ENCODE assay signal across 12 cellular contexts in the genomic region with DNA sequence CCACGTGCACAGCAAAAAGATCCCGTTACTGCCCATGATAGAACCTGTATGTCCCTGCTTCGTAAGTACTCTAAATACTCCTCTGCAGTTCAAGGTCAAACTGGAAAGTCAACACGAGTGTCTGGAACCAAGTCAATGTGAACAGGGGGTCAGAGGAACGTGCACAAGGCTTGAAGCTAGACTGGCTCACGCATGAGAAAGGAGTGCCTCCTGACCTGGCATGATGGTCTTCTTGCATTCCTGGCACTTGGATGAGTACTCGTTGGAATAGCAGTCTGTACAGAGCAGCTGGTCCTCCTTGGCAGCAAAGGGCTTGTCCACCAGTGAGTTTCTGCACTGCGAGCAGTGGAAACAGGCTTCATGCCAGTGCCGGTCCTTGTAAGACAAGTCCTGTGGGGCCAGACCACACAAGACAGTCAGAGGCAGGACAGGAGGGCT. TPM values are rescaled to one million over a fixed set of nuclear protein-coding genes. Genes with fewer than 3 reads are reported as not detected.
A peak's percentile ranks its signal among the peaks of the same experiment; 100 is the strongest.
DNase-seq lines count a peak whose midpoint lies in the region; ATAC-seq, FAIRE-seq and TF ChIP-seq lines count a peak whose summit lies in the region.
"Had no signal": no experiment of that assay in that cellular context is flagged by ENCODE, and none has a peak within 500 bp of the region (broad histone marks: within the 10 kb centered on the region; RNA-seq: fewer than 3 reads in every experiment).

No MANE protein-coding gene starts in this region.

- H3K79me2 ChIP-seq in GM12878 (ENCODE audit: control insufficient read depth, insufficient read depth, low read length) = no peaks in the 10 kb centered on the region; the same call in none of the 2 replicates

- ATAC-seq in GM12878 (peak; percentile 12), WTC11 (no peak)
- ATAC-seq: HCT116 had no signal

- CTCF ChIA-PET in activated naive CD4-positive, alpha-beta T cell treated with anti-CD3 and anti-CD28 coated beads, Interleukin-2, amount 10 ng/mL, durations not matched to agents 7 days and 5 days (lab: Charles Lee) = interaction anchor here (1.3 kb wide), 1 partner anchor 145 kb away, joined by 4 read pairs; no protein-coding TSS in a partner anchor
- CTCF ChIA-PET in GM12878 (lab: Yijun Ruan, JAX) (interaction anchor here (1.9 kb wide), 1 partner anchor 27 kb away, joined by 4 read pairs; no protein-coding TSS in a partner anchor), WTC11 (lab: Charles Lee) (no interaction called here)

- TF ChIP-seq RAD21 in GM12878 (IDR thresholded peaks at IDR 0.05; ENCODE audit: insufficient read depth, low read depth, low read length) (no peak), liver (IDR thresholded peaks at IDR 0.05) (peak in 1 of 2 donors; percentile 5)

- H3K27ac ChIP-seq in GM12878 (ENCODE audit: control insufficient read depth, insufficient read depth) (peak overlapping the region; percentile 64), liver (ENCODE audit: low read depth in 1 of 2, low read length in 2 of 2) (no peak overlapping the region), uterus (peak overlapping the region; percentile 80 to 81)

- H3K36me3 Mint-ChIP-seq in activated naive CD4-positive, alpha-beta T cell treated with anti-CD3 and anti-CD28 coated beads, Interleukin-2, amount 10 ng/mL, durations not matched to agents 7 days and 5 days = no peaks in the 10 kb centered on the region
- H3K36me3 Mint-ChIP-seq in WTC11 = peaks cover 10% of the 10 kb centered on the region

- TF ChIP-seq EP300 in GM12878 (IDR thresholded peaks at IDR 0.05; ENCODE audit: borderline replicate concordance in 1 of 2, control insufficient read depth in 1 of 2, low read depth in 2 of 2, low read length in 2 of 2) = no peak

- in situ Hi-C loops in GM12878 (cut with MboI) = loop anchor here (5.0 kb wide), 1 partner anchor 149 kb away; no protein-coding TSS in a partner anchor

- H3K4me1 Mint-ChIP-seq in activated naive CD4-positive, alpha-beta T cell treated with anti-CD3 and anti-CD28 coated beads, Interleukin-2, amount 10 ng/mL, durations not matched to agents 7 days and 5 days = peaks cover 17% of the 10 kb centered on the region
- peaks cover 2% of the 10 kb centered on the region; the same call in 1 of the 2 replicates for H3K4me1 Mint-ChIP-seq in WTC11

- no peaks in the 10 kb centered on the region for H4K20me1 ChIP-seq in GM12878 (ENCODE audit: control insufficient read depth, insufficient read depth)

- H3K27me3 Mint-ChIP-seq in activated naive CD4-positive, alpha-beta T cell treated with anti-CD3 and anti-CD28 coated beads, Interleukin-2, amount 10 ng/mL, durations not matched to agents 7 days and 5 days = peaks cover 6% of the 10 kb centered on the region
- H3K27me3 Mint-ChIP-seq in WTC11 (ENCODE audit: low read depth) = no peaks in the 10 kb centered on the region

- 45% methylated on average over 9 of the region's 9 CpGs for WGBS in GM12878 (ENCODE audit: insufficient coverage, insufficient replicate concordance, low lambda C conversion rate, missing lambda C conversion rate)
- 47% methylated on average over 9 of the region's 9 CpGs for WGBS in liver

- H3K27me3 ChIP-seq in GM12878 (replicated peaks in 1 of 2; ENCODE audit: control insufficient read depth in 2 of 2, insufficient read depth in 2 of 2, low read length in 1 of 2) (no peaks in the 10 kb centered on the region), liver (ENCODE audit: control insufficient read depth in 4 of 4, insufficient read depth in 4 of 4, low read length in 3 of 4) (no peaks in the 10 kb centered on the region), uterus (no peaks in the 10 kb centered on the region)
- H3K27me3 ChIP-seq: colonic mucosa had no signal

- RAD21 ChIA-PET in GM12878 (lab: Charles Lee; ENCODE audit: unreplicated experiment) = interaction anchor here (1.7 kb wide), 1 partner anchor 34 kb away, joined by 3 read pairs; no protein-coding TSS in a partner anchor

- peak overlapping the region; percentile 76 for H2AFZ ChIP-seq in GM12878 (ENCODE audit: control insufficient read depth, low read depth, low read length)

- SMC1A ChIA-PET in GM12878 (lab: Charles Lee; ENCODE audit: uncharacterized antibody, unreplicated experiment) = interaction anchor here (1.3 to 2.0 kb wide), 2 partner anchors 40 to 154 kb away, joined by 3 to 7 read pairs; no protein-coding TSS in a partner anchor

- H3K9me3 Mint-ChIP-seq in activated naive CD4-positive, alpha-beta T cell treated with anti-CD3 and anti-CD28 coated beads, Interleukin-2, amount 10 ng/mL, durations not matched to agents 7 days and 5 days = no peaks in the 10 kb centered on the region
- no peaks in the 10 kb centered on the region for H3K9me3 Mint-ChIP-seq in WTC11

- no TSS peak for BruUV-seq in GM12878 (replicated peaks; lab: Mats Ljungman, UMichigan)

- peak overlapping the region; percentile 85 for H3K4me2 ChIP-seq in GM12878 (ENCODE audit: control insufficient read depth, insufficient read depth)

- H3K4me3 Mint-ChIP-seq in activated naive CD4-positive, alpha-beta T cell treated with anti-CD3 and anti-CD28 coated beads, Interleukin-2, amount 10 ng/mL, durations not matched to agents 7 days and 5 days = no peak overlapping the region
- H3K4me3 Mint-ChIP-seq in WTC11 = no peak overlapping the region

- H3K36me3 ChIP-seq in GM12878 (ENCODE audit: control insufficient read depth in 2 of 2, insufficient read depth in 2 of 2, low read length in 1 of 2) = no peaks in the 10 kb centered on the region
- H3K36me3 ChIP-seq in liver (ENCODE audit: control insufficient read depth in 4 of 4, insufficient read depth in 3 of 4, low read depth in 1 of 4, low read length in 3 of 4) = peaks cover 0 to 2% (median 0%) of the 10 kb centered on the region in 4 donors
- H3K36me3 ChIP-seq in uterus = no peaks in the 10 kb centered on the region

- intact Hi-C loops in GM12878 (cut with micrococcal nuclease; ENCODE audit: unreplicated experiment) = loop anchor here (10.0 kb wide), 1 partner anchor 371 kb away; a partner anchor contains a TSS
- intact Hi-C loops in uterus (cut with DNase I; ENCODE audit: low total_unique reads) = no loop called here

- H3K9ac ChIP-seq in GM12878 (ENCODE audit: control insufficient read depth, insufficient read depth, low read length) (no peak overlapping the region), liver (ENCODE audit: low read depth in 1 of 2, low read length in 2 of 2) (no peak overlapping the region)

- TF ChIP-seq CTCF in GM12878 (IDR thresholded peaks at IDR 0.05 in 2 of 3, conservative IDR thresholded peaks at IDR 0.05 in 1 of 3; ENCODE audit: control insufficient read depth in 2 of 3, extremely low read depth in 1 of 3, insufficient read depth in 1 of 3, low read depth in 3 of 3, low read length in 3 of 3) = no peak
- no peak for TF ChIP-seq CTCF in liver (IDR thresholded peaks at IDR 0.05; ENCODE audit: low read depth, low read length, missing input control)
- no peak for TF ChIP-seq CTCF in uterus (IDR thresholded peaks at IDR 0.05)
- TF ChIP-seq CTCF in WTC11 (IDR thresholded peaks at IDR 0.05) = no peak

- peak overlapping the region; percentile 44; the same call in 1 of the 2 replicates for H3K4me3 ChIP-seq in GM12878
- no peak overlapping the region for H3K4me3 ChIP-seq in liver (ENCODE audit: low read depth in 1 of 3, low read length in 3 of 3)
- H3K4me3 ChIP-seq in uterus = no peak overlapping the region
- H3K4me3 ChIP-seq: colonic mucosa had no signal

- peaks cover 13% of the 10 kb centered on the region for H3K4me1 ChIP-seq in GM12878 (ENCODE audit: control insufficient read depth, insufficient read depth, low read length)
- H3K4me1 ChIP-seq in liver (ENCODE audit: control insufficient read depth in 4 of 4, insufficient read depth in 4 of 4, low read length in 3 of 4) = peaks cover 0 to 7% (median 0%) of the 10 kb centered on the region in 4 donors
- peaks cover 0 to 3% of the 10 kb centered on the region in 2 donors for H3K4me1 ChIP-seq in uterus
- H3K4me1 ChIP-seq: colonic mucosa had no signal

- TF ChIP-seq POLR2A in GM12878 (IDR thresholded peaks at IDR 0.05; ENCODE audit: low read depth, low read length) (no peak), uterus (IDR thresholded peaks at IDR 0.05) (no peak)

- FAIRE-seq in GM12878 (lab: Jason Lieb, UNC) (no peak), HTR-8/SVneo (lab: Jason Lieb, UNC) (no peak)
- FAIRE-seq: kidney had no signal

- peak overlapping the region; percentile 71 for H3K27ac Mint-ChIP-seq in activated naive CD4-positive, alpha-beta T cell treated with anti-CD3 and anti-CD28 coated beads, Interleukin-2, amount 10 ng/mL, durations not matched to agents 7 days and 5 days
- H3K27ac Mint-ChIP-seq in WTC11 = no peak overlapping the region

- H3K9me3 ChIP-seq in GM12878 (replicated peaks; ENCODE audit: control insufficient read depth, insufficient read depth, low read length) (no peaks in the 10 kb centered on the region), liver (ENCODE audit: control insufficient read depth in 4 of 4, low read length in 3 of 4) (no peaks in the 10 kb centered on the region), uterus (no peaks in the 10 kb centered on the region)
- H3K9me3 ChIP-seq: colonic mucosa had no signal

- DNase-seq in activated naive CD4-positive, alpha-beta T cell treated with anti-CD3 and anti-CD28 coated beads, Interleukin-2, amount 10 ng/mL, durations not matched to agents 7 days and 5 days = no peak
- DNase-seq in activated naive CD4-positive, alpha-beta T cell treated with anti-CD3 and anti-CD28 coated beads, Interleukin-2, amount 50 U/mL, for 16 hours = no peak
- no peak for DNase-seq in GM12878 (ENCODE audit: low read depth, low spot score)
- DNase-seq in uterus = peak; percentile 52 to 53
- no peak for DNase-seq in WTC11 (ENCODE audit: low spot score)
- no peak for DNase-seq in HTR-8/SVneo (ENCODE audit: insufficient read length, low spot score)
- no peak for DNase-seq in NCI-H748 (lab: John Stamatoyannopoulos, UW; ENCODE audit: unreplicated experiment)
- DNase-seq: activated CD8-positive, alpha-beta memory T cell treated with anti-CD3 and anti-CD28 coated beads for 24 hours; colonic mucosa; kidney had no signal

- POLR2A ChIA-PET in GM12878 (lab: Charles Lee) (no interaction called here), WTC11 (lab: Charles Lee) (no interaction called here)

RNA-seq across cellular contexts. Expression of a gene that starts 25.5 kb away (rescaled TPM):
- 0.20 and 0.54 TPM in 2 replicates for total RNA-seq in GM12878 (2013; cell fraction: nucleolus; rRNA removed)
- total RNA-seq in GM12878 (2014; rRNA removed) (3.9 and 4.3 TPM in 2 replicates), GM12878 (2014; rRNA removed; fragmentation: Illumina TruSeq; extraction: Trizol) (2.2 and 2.3 TPM in 2 replicates), GM12878 (2021) (2.2 and 3.0 TPM in 2 replicates), liver (1 to 10 TPM; 4.7 to 8.3 TPM), uterus (100 to 1,000 TPM in 1 of 4 donors, 10 to 100 TPM in 3; 27.4 to 100 (median 62.7) TPM), WTC11 (2021) (21.1 to 22.2 TPM (median 22.1 TPM) in 3 replicates)
- polyA plus RNA-seq in GM12878 (2011; ENCODE audit: low read depth) = 1.9 TPM
- polyA plus RNA-seq in GM12878 (2011; rRNA removed) (4.8 and 5.2 TPM in 2 replicates), GM12878 (2014; fragmentation: Illumina TruSeq; extraction: Trizol) (2.5 and 2.7 TPM in 2 replicates), GM12878 (2014; fragmentation: Nextera tagmentation; extraction: Ambion mirVana) (1 to 10 TPM; 7.4 to 9.9 TPM), GM12878 (2014; rRNA removed) (3.4 and 4.2 TPM in 2 replicates), GM12878 (2016; fragmentation: Nextera tagmentation; extraction: Ambion mirVana) (1 to 10 TPM; 7.1 to 7.7 TPM), liver (1 to 10 TPM; 3.9 to 9.0 TPM)
- 5.7 and 6.9 TPM in 2 replicates for polyA plus RNA-seq in GM12878 (2011; cell fraction: cytosol; rRNA removed)
- polyA plus RNA-seq in GM12878 (2011; cell fraction: nucleus; rRNA removed) = 2.5 and 2.6 TPM in 2 replicates
- 2.0 and 2.3 TPM in 2 replicates for polyA plus RNA-seq in GM12878 (2012)
- 4.6 and 5.3 TPM in 2 replicates for polyA minus RNA-seq in GM12878 (2011; rRNA and poly(A)+ RNA removed)
- 2.0 and 2.4 TPM in 2 replicates for polyA minus RNA-seq in GM12878 (2011; cell fraction: cytosol; rRNA and poly(A)+ RNA removed)
- 0.24 and 0.96 TPM in 2 replicates for polyA minus RNA-seq in GM12878 (2011; cell fraction: nucleus; rRNA and poly(A)+ RNA removed)

RNA-seq across cellular contexts. Expression of a gene that starts 36.0 kb away (rescaled TPM):
- 38.8 and 40.1 TPM in 2 replicates for total RNA-seq in GM12878 (2013; cell fraction: nucleolus; rRNA removed)
- total RNA-seq in GM12878 (2014; rRNA removed) (7.2 and 7.3 TPM in 2 replicates), GM12878 (2014; rRNA removed; fragmentation: Illumina TruSeq; extraction: Trizol) (15.9 and 16.1 TPM in 2 replicates), GM12878 (2021) (11.3 and 13.2 TPM in 2 replicates), liver (1 to 10 TPM; 8.2 TPM), uterus (10 to 100 TPM; 10.2 to 62.6 (median 22.8) TPM), WTC11 (2021) (15.9 to 17.2 TPM (median 16.6 TPM) in 3 replicates)
- 5.6 TPM for polyA plus RNA-seq in GM12878 (2011; ENCODE audit: low read depth)
- polyA plus RNA-seq in GM12878 (2011; rRNA removed) (24.2 and 39.4 TPM in 2 replicates), GM12878 (2014; fragmentation: Illumina TruSeq; extraction: Trizol) (20.8 and 22.2 TPM in 2 replicates), GM12878 (2014; fragmentation: Nextera tagmentation; extraction: Ambion mirVana) (10 to 100 TPM; 15.7 to 19.5 TPM), GM12878 (2014; rRNA removed) (10.0 and 11.4 TPM in 2 replicates), GM12878 (2016; fragmentation: Nextera tagmentation; extraction: Ambion mirVana) (10 to 100 TPM; 13.5 to 15.2 TPM), liver (1 to 10 TPM; 3.3 to 8.1 TPM)
- 8.5 and 9.2 TPM in 2 replicates for polyA plus RNA-seq in GM12878 (2011; cell fraction: cytosol; rRNA removed)
- polyA plus RNA-seq in GM12878 (2011; cell fraction: nucleus; rRNA removed) = 7.9 and 8.6 TPM in 2 replicates
- polyA plus RNA-seq in GM12878 (2012) = 14.0 and 16.8 TPM in 2 replicates
- polyA minus RNA-seq in GM12878 (2011; rRNA and poly(A)+ RNA removed) = 7.2 and 7.8 TPM in 2 replicates
- polyA minus RNA-seq in GM12878 (2011; cell fraction: cytosol; rRNA and poly(A)+ RNA removed) = 5.1 and 9.5 TPM in 2 replicates
- polyA minus RNA-seq in GM12878 (2011; cell fraction: nucleus; rRNA and poly(A)+ RNA removed) = 6.6 and 9.1 TPM in 2 replicates

RNA-seq across cellular contexts. Expression of a gene that starts 43.8 kb away (rescaled TPM):
- total RNA-seq in GM12878 (2013; cell fraction: nucleolus; rRNA removed) = 28.5 and 29.8 TPM in 2 replicates
- total RNA-seq in GM12878 (2014; rRNA removed) (27.6 and 30.0 TPM in 2 replicates), GM12878 (2014; rRNA removed; fragmentation: Illumina TruSeq; extraction: Trizol) (21.1 and 22.5 TPM in 2 replicates), GM12878 (2021) (35.2 and 37.4 TPM in 2 replicates), liver (10 to 100 TPM in 1 of 2 donors, 1 to 10 TPM in 1; 9.8 to 10.4 TPM), uterus (10 to 100 TPM; 21.0 to 38.7 (median 24.2) TPM), WTC11 (2021) (15.8 to 16.3 TPM (median 16.3 TPM) in 3 replicates)
- 10.2 TPM for polyA plus RNA-seq in GM12878 (2011; ENCODE audit: low read depth)
- polyA plus RNA-seq in GM12878 (2011; rRNA removed) (13.0 and 16.2 TPM in 2 replicates), GM12878 (2014; fragmentation: Illumina TruSeq; extraction: Trizol) (23.4 and 28.0 TPM in 2 replicates), GM12878 (2014; fragmentation: Nextera tagmentation; extraction: Ambion mirVana) (1 to 10 TPM; 7.9 to 8.1 TPM), GM12878 (2014; rRNA removed) (26.5 and 28.2 TPM in 2 replicates), GM12878 (2016; fragmentation: Nextera tagmentation; extraction: Ambion mirVana) (10 to 100 TPM in 1 of 2 experiments, 1 to 10 TPM in 1; 8.6 to 24.9 TPM), liver (1 to 10 TPM; 1.8 to 3.7 TPM)
- polyA plus RNA-seq in GM12878 (2011; cell fraction: cytosol; rRNA removed) = 20.0 and 21.0 TPM in 2 replicates
- 19.8 and 24.6 TPM in 2 replicates for polyA plus RNA-seq in GM12878 (2011; cell fraction: nucleus; rRNA removed)
- polyA plus RNA-seq in GM12878 (2012) = 14.5 and 15.6 TPM in 2 replicates
- polyA minus RNA-seq in GM12878 (2011; rRNA and poly(A)+ RNA removed) = 26.4 and 31.2 TPM in 2 replicates
- polyA minus RNA-seq in GM12878 (2011; cell fraction: cytosol; rRNA and poly(A)+ RNA removed) = 12.5 and 13.8 TPM in 2 replicates
- polyA minus RNA-seq in GM12878 (2011; cell fraction: nucleus; rRNA and poly(A)+ RNA removed) = 14.5 and 21.4 TPM in 2 replicates

Comparison
In these comparisons a context has a peak if more than half of its experiments do, and no peak if none do; other contexts are left out.
1. DNase-seq: peak in uterus (2 of 2); none in activated naive CD4-positive, alpha-beta T cell treated with anti-CD3 and anti-CD28 coated beads, Interleukin-2, amount 10 ng/mL, durations not matched to agents 7 days and 5 days (single experiment), activated naive CD4-positive, alpha-beta T cell treated with anti-CD3 and anti-CD28 coated beads, Interleukin-2, amount 50 U/mL, for 16 hours (single experiment), GM12878 (single experiment), WTC11 (single experiment), HTR-8/SVneo (single experiment) and NCI-H748 (single experiment).
2. H3K27ac ChIP-seq: peak in GM12878 (single experiment) and uterus (2 of 2); none in liver (0 of 2).